Comparison of ENCODE assay signal across 15 cellular contexts in the genomic region with DNA sequence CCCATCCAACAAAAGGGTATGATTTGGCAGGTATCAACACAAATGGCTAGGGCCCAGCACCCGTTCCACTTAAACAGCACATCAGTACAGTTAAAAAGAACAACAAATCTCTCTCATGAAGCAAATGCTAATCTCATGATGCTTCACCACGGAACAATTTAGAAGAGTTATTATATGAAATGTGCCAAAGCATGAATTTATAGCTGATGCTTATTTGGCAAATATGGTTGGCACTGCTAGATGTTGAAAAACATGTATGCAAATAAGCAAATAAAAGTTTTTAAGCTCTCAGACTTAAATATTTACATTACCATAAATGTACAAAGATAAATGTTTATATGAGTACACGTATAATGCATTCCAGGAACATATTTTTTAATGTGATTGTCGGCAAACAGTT. TPM values are rescaled to one million over a fixed set of nuclear protein-coding genes. Genes with fewer than 3 reads are reported as not detected.
DNase-seq lines count a peak whose midpoint lies in the region; ATAC-seq, FAIRE-seq and TF ChIP-seq lines count a peak whose summit lies in the region.
"Had no signal": no experiment of that assay in that cellular context is flagged by ENCODE, and none has a peak within 500 bp of the region (broad histone marks: within the 10 kb centered on the region; RNA-seq: fewer than 3 reads in every experiment).

No MANE protein-coding gene starts in this region.

- peaks cover 31% of the 10 kb centered on the region for H3K79me2 ChIP-seq in keratinocyte (ENCODE audit: control insufficient read depth, insufficient read depth, low read length)

- ATAC-seq in HG03280 (IDR thresholded peaks at IDR 0.05; ENCODE audit: unreplicated experiment), result no peak

- no peak for TF ChIP-seq EP300 in tibial nerve (IDR thresholded peaks at IDR 0.05)

- intact Hi-C loops in activated T-helper 2 cell treated with anti-CD3 and anti-CD28 coated beads, Interferon-gamma antibody, Interleukin-2, Interleukin-4, amounts not matched to agents 10 μg/mL and 5 μg/mL and 100 μg/mL, durations not matched to agents 14 hours and 24 hours and 36 hours (cut with micrococcal nuclease), result loop anchor here (5.0 kb wide), 1 partner anchor 40 kb away; no protein-coding TSS in a partner anchor

- H3K9ac ChIP-seq in keratinocyte (ENCODE audit: control insufficient read depth, extremely low read depth, insufficient read depth, low read length), result no peak overlapping the region

- H3K36me3 Mint-ChIP-seq in activated naive CD8-positive, alpha-beta T cell, result no peaks in the 10 kb centered on the region
- peaks cover 3% of the 10 kb centered on the region for H3K36me3 Mint-ChIP-seq in activated naive CD8-positive, alpha-beta T cell treated with anti-CD3 and anti-CD28 coated beads for 36 hours
- H3K36me3 Mint-ChIP-seq in activated T-helper 2 cell treated with anti-CD3 and anti-CD28 coated beads, Interferon-gamma antibody, Interleukin-2, Interleukin-4, amounts not matched to agents 10 μg/mL and 5 μg/mL and 100 μg/mL, durations not matched to agents 14 hours and 24 hours and 36 hours (ENCODE audit: low read depth), result peaks cover 5% of the 10 kb centered on the region

- dilution Hi-C loops in keratinocyte (cut with MboI; ENCODE audit: extremely low pct_ligation_motif_present, low sequenced_read_pairs), result no loop called here

- H3K27ac ChIP-seq in keratinocyte (ENCODE audit: control insufficient read depth, insufficient read depth, low read length) (no peak overlapping the region), tibial nerve (peak overlapping the region in 3 of 4 donors; percentile 11 to 93 (median 22))

- no peaks in the 10 kb centered on the region for H3K27me3 ChIP-seq in keratinocyte (ENCODE audit: control insufficient read depth, extremely low read depth, insufficient read depth, low read length)
- no peaks in the 10 kb centered on the region for H3K27me3 ChIP-seq in tibial nerve
- H3K27me3 ChIP-seq: stomach had no signal

- no peak for TF ChIP-seq CTCF in keratinocyte (optimal IDR thresholded peaks at IDR 0.05 in 1 of 3, IDR thresholded peaks at IDR 0.05 in 1 of 3, conservative IDR thresholded peaks at IDR 0.05 in 1 of 3; ENCODE audit: extremely low read depth in 1 of 3, insufficient read depth in 2 of 3, low read length in 3 of 3)
- TF ChIP-seq CTCF in tibial nerve (IDR thresholded peaks at IDR 0.05), result no peak

- 39 to 41% methylated on average over 4 of the region's 4 CpGs for WGBS in tibial nerve, 2 donors

- H3K4me3 ChIP-seq in keratinocyte (ENCODE audit: control insufficient read depth in 2 of 3, extremely low read depth in 1 of 3, insufficient read depth in 2 of 3, low read depth in 1 of 3, low read length in 3 of 3) (no peak overlapping the region), tibial nerve (no peak overlapping the region)

- TF ChIP-seq POLR2A in tibial nerve (IDR thresholded peaks at IDR 0.05), result no peak

- H3K9me1 ChIP-seq in keratinocyte (ENCODE audit: control insufficient read depth, extremely low read depth, insufficient read depth, low read length), result no peaks in the 10 kb centered on the region

- no peaks in the 10 kb centered on the region for H3K27me3 Mint-ChIP-seq in activated naive CD8-positive, alpha-beta T cell
- H3K27me3 Mint-ChIP-seq in activated naive CD8-positive, alpha-beta T cell treated with anti-CD3 and anti-CD28 coated beads for 36 hours, result no peaks in the 10 kb centered on the region
- H3K27me3 Mint-ChIP-seq in activated T-helper 2 cell treated with anti-CD3 and anti-CD28 coated beads, Interferon-gamma antibody, Interleukin-2, Interleukin-4, amounts not matched to agents 10 μg/mL and 5 μg/mL and 100 μg/mL, durations not matched to agents 14 hours and 24 hours and 36 hours (ENCODE audit: low read depth), result no peaks in the 10 kb centered on the region

- H3K36me3 ChIP-seq in keratinocyte (ENCODE audit: control insufficient read depth in 2 of 2, extremely low read depth in 1 of 2, insufficient read depth in 2 of 2, low read length in 2 of 2), result no peaks in the 10 kb centered on the region
- H3K36me3 ChIP-seq in tibial nerve, result no peaks in the 10 kb centered on the region
- H3K36me3 ChIP-seq: stomach had no signal

- peak overlapping the region; percentile 94 for H3K4me2 ChIP-seq in keratinocyte (ENCODE audit: control insufficient read depth, extremely low read depth, insufficient read depth, low read depth, low read length)

- no peak overlapping the region for H2AFZ ChIP-seq in keratinocyte (ENCODE audit: control insufficient read depth, low read length)

- no peaks in the 10 kb centered on the region for H3K9me3 ChIP-seq in keratinocyte (ENCODE audit: control insufficient read depth, low read depth, low read length)
- H3K9me3 ChIP-seq in tibial nerve, result no peaks in the 10 kb centered on the region
- H3K9me3 ChIP-seq: stomach had no signal

- peaks cover 42% of the 10 kb centered on the region for H3K4me1 Mint-ChIP-seq in activated naive CD8-positive, alpha-beta T cell (ENCODE audit: low read depth)
- peaks cover 28% of the 10 kb centered on the region for H3K4me1 Mint-ChIP-seq in activated naive CD8-positive, alpha-beta T cell treated with anti-CD3 and anti-CD28 coated beads for 36 hours
- H3K4me1 Mint-ChIP-seq in activated T-helper 2 cell treated with anti-CD3 and anti-CD28 coated beads, Interferon-gamma antibody, Interleukin-2, Interleukin-4, amounts not matched to agents 10 μg/mL and 5 μg/mL and 100 μg/mL, durations not matched to agents 14 hours and 24 hours and 36 hours (ENCODE audit: low read depth), result peaks cover 28% of the 10 kb centered on the region

- H3K4me1 ChIP-seq in keratinocyte (ENCODE audit: control insufficient read depth, extremely low read depth, insufficient read depth, low read length) (peaks cover 29% of the 10 kb centered on the region), tibial nerve (peaks cover 0 to 64% (median 25%) of the 10 kb centered on the region in 4 donors)

- no peaks in the 10 kb centered on the region for H4K20me1 ChIP-seq in keratinocyte (ENCODE audit: control insufficient read depth, extremely low read depth, insufficient read depth, low read length)

- no peak for FAIRE-seq in keratinocyte (lab: Jason Lieb, UNC)
- FAIRE-seq: G401.6 had no signal

- peak overlapping the region; percentile 93 for H3K4me3 Mint-ChIP-seq in activated naive CD8-positive, alpha-beta T cell
- H3K4me3 Mint-ChIP-seq in activated naive CD8-positive, alpha-beta T cell treated with anti-CD3 and anti-CD28 coated beads for 36 hours, result no peak overlapping the region
- H3K4me3 Mint-ChIP-seq in activated T-helper 2 cell treated with anti-CD3 and anti-CD28 coated beads, Interferon-gamma antibody, Interleukin-2, Interleukin-4, amounts not matched to agents 10 μg/mL and 5 μg/mL and 100 μg/mL, durations not matched to agents 14 hours and 24 hours and 36 hours (ENCODE audit: low read depth), result peak overlapping the region; percentile 20

- DNase-seq in activated naive CD8-positive, alpha-beta T cell treated with anti-CD3 and anti-CD28 coated beads for 36 hours, result no peak
- no peak for DNase-seq in activated T-helper 2 cell treated with anti-CD3 and anti-CD28 coated beads, Interferon-gamma antibody, Interleukin-2, Interleukin-4, amounts not matched to agents 10 μg/mL and 5 μg/mL and 100 μg/mL, durations not matched to agents 14 hours and 24 hours and 36 hours (ENCODE audit: low spot score)
- no peak for DNase-seq in keratinocyte (ENCODE audit: low read depth, low spot score)
- no peak for DNase-seq in tibial nerve (ENCODE audit: low spot score in 2 of 2)
- DNase-seq in hepatic stellate cell (ENCODE audit: low spot score), result no peak
- DNase-seq in stimulated activated CD4-positive, alpha-beta T cell treated with anti-CD3 and anti-CD28 coated beads, Interleukin-12 subunit alpha, Interleukin-12 subunit beta, amount 100 ng/mL, for 4 hours, result no peak
- DNase-seq: amygdala; NCI-H1694; NCI-H774; nucleus accumbens; stimulated activated CD4-positive, alpha-beta T cell treated with anti-CD3 and anti-CD28 coated beads, Interleukin-2, amount 100 ng/mL, for 48 hours; stomach had no signal

- no peaks in the 10 kb centered on the region for H3K9me3 Mint-ChIP-seq in activated naive CD8-positive, alpha-beta T cell (ENCODE audit: low read depth)
- no peaks in the 10 kb centered on the region for H3K9me3 Mint-ChIP-seq in activated naive CD8-positive, alpha-beta T cell treated with anti-CD3 and anti-CD28 coated beads for 36 hours
- H3K9me3 Mint-ChIP-seq in activated T-helper 2 cell treated with anti-CD3 and anti-CD28 coated beads, Interferon-gamma antibody, Interleukin-2, Interleukin-4, amounts not matched to agents 10 μg/mL and 5 μg/mL and 100 μg/mL, durations not matched to agents 14 hours and 24 hours and 36 hours, result no peaks in the 10 kb centered on the region

- H3K27ac Mint-ChIP-seq in activated naive CD8-positive, alpha-beta T cell, result no peak overlapping the region
- no peak overlapping the region for H3K27ac Mint-ChIP-seq in activated naive CD8-positive, alpha-beta T cell treated with anti-CD3 and anti-CD28 coated beads for 36 hours
- H3K27ac Mint-ChIP-seq in activated T-helper 2 cell treated with anti-CD3 and anti-CD28 coated beads, Interferon-gamma antibody, Interleukin-2, Interleukin-4, amounts not matched to agents 10 μg/mL and 5 μg/mL and 100 μg/mL, durations not matched to agents 14 hours and 24 hours and 36 hours, result no peak overlapping the region

RNA-seq across cellular contexts. Expression of a gene that starts 2.3 kb away (rescaled TPM):
- 10 to 100 TPM; 33.2 to 33.5 TPM for total RNA-seq in activated naive CD8-positive, alpha-beta T cell treated with anti-CD3 and anti-CD28 coated beads for 36 hours
- 26.0 and 27.0 TPM in 2 replicates for total RNA-seq in activated T-helper 2 cell treated with anti-CD3 and anti-CD28 coated beads, Interferon-gamma antibody, Interleukin-2, Interleukin-4, amounts not matched to agents 10 μg/mL and 5 μg/mL and 100 μg/mL, durations not matched to agents 14 hours and 24 hours and 36 hours
- polyA plus RNA-seq in keratinocyte, result 5.0 to 6.4 TPM (median 5.9 TPM) in 3 replicates
- 4.3 TPM for polyA plus RNA-seq in keratinocyte (2011; ENCODE audit: low read depth)
- polyA plus RNA-seq in keratinocyte (2011; cell fraction: cytosol; rRNA removed), result 2.9 and 4.1 TPM in 2 replicates
- polyA plus RNA-seq in keratinocyte (2011; cell fraction: nucleus; rRNA removed), result 15.3 and 16.0 TPM in 2 replicates
- polyA plus RNA-seq in keratinocyte (2012; ENCODE audit: low replicate concordance), result 4.2 and 5.7 TPM in 2 replicates
- 10.1 to 17.8 TPM (median 13.7 TPM) in 3 replicates for polyA minus RNA-seq in keratinocyte
- 13.0 TPM for polyA minus RNA-seq in keratinocyte (2011; cell fraction: cytosol; rRNA and poly(A)+ RNA removed)
- 15.5 and 31.6 TPM in 2 replicates for polyA minus RNA-seq in keratinocyte (2011; cell fraction: nucleus; rRNA and poly(A)+ RNA removed)
- 100 to 1,000 TPM in 2 of 4 donors, 10 to 100 TPM in 2; 78.3 to 112 (median 95.2) TPM for total RNA-seq in tibial nerve

RNA-seq across cellular contexts. Expression of a gene that starts 3.0 kb away (rescaled TPM):
- total RNA-seq in activated naive CD8-positive, alpha-beta T cell treated with anti-CD3 and anti-CD28 coated beads for 36 hours, result 10 to 100 TPM; 41.2 to 47.1 TPM
- 43.8 and 49.8 TPM in 2 replicates for total RNA-seq in activated T-helper 2 cell treated with anti-CD3 and anti-CD28 coated beads, Interferon-gamma antibody, Interleukin-2, Interleukin-4, amounts not matched to agents 10 μg/mL and 5 μg/mL and 100 μg/mL, durations not matched to agents 14 hours and 24 hours and 36 hours
- polyA plus RNA-seq in keratinocyte, result 32.2 to 44.6 TPM (median 36.1 TPM) in 3 replicates
- polyA plus RNA-seq in keratinocyte (2011; ENCODE audit: low read depth), result 25.3 TPM
- 25.8 and 37.8 TPM in 2 replicates for polyA plus RNA-seq in keratinocyte (2011; cell fraction: cytosol; rRNA removed)
- polyA plus RNA-seq in keratinocyte (2011; cell fraction: nucleus; rRNA removed), result 44.6 and 54.7 TPM in 2 replicates
- polyA plus RNA-seq in keratinocyte (2012; ENCODE audit: low replicate concordance), result 9.7 and 18.7 TPM in 2 replicates
- 27.1 to 49.9 TPM (median 38.2 TPM) in 3 replicates for polyA minus RNA-seq in keratinocyte
- polyA minus RNA-seq in keratinocyte (2011; cell fraction: cytosol; rRNA and poly(A)+ RNA removed), result 39.7 TPM
- 26.8 and 59.3 TPM in 2 replicates for polyA minus RNA-seq in keratinocyte (2011; cell fraction: nucleus; rRNA and poly(A)+ RNA removed)
- 10 to 100 TPM; 39.6 to 65.1 (median 49.7) TPM for total RNA-seq in tibial nerve
